ENCODE assay signal across 36 cellular contexts in genomic region chr7:41603985-41604384, GRCh38.
"Had no signal": no experiment of that assay in that cellular context is flagged by ENCODE, and none has a peak within 500 bp of the region (broad histone marks: within the 10 kb centered on the region; RNA-seq: fewer than 3 reads in every experiment).

No MANE protein-coding gene starts in this region.

- H3K36me3 Mint-ChIP-seq: activated naive CD4-positive, alpha-beta T cell treated with anti-CD3 and anti-CD28 coated beads, Interleukin-2, amount 10 ng/mL, durations not matched to agents 7 days and 5 days; activated naive CD4-positive, alpha-beta T cell treated with anti-CD3 and anti-CD28 coated beads, Interleukin-2, amount 50 U/mL, for 24 hours; activated naive CD8-positive, alpha-beta T cell; activated naive CD8-positive, alpha-beta T cell treated with anti-CD3 and anti-CD28 coated beads for 36 hours; activated naive CD8-positive, alpha-beta T cell treated with anti-CD3 and anti-CD28 coated beads, Interleukin-2, amount 10 ng/mL, durations not matched to agents 7 days and 5 days; brain had no signal

- H3K4me1 Mint-ChIP-seq: activated naive CD4-positive, alpha-beta T cell treated with anti-CD3 and anti-CD28 coated beads, Interleukin-2, amount 10 ng/mL, durations not matched to agents 7 days and 5 days; activated naive CD4-positive, alpha-beta T cell treated with anti-CD3 and anti-CD28 coated beads, Interleukin-2, amount 50 U/mL, for 24 hours; activated naive CD8-positive, alpha-beta T cell treated with anti-CD3 and anti-CD28 coated beads for 36 hours; activated naive CD8-positive, alpha-beta T cell treated with anti-CD3 and anti-CD28 coated beads, Interleukin-2, amount 10 ng/mL, durations not matched to agents 7 days and 5 days; activated naive CD8-positive, alpha-beta T cell treated with anti-CD3 and anti-CD28 coated beads, Interleukin-2, amount 50 U/mL, for 24 hours; activated T-helper 17 cell treated with anti-CD3 and anti-CD28 coated beads, Interleukin-2, amount 50 U/mL, for 72 hours; brain; central memory CD8-positive, alpha-beta T cell had no signal

- H3K27ac ChIP-seq: adrenal gland, ascending aorta, body of pancreas, brain microvascular endothelial cell, breast epithelium, cardiac muscle cell had no signal

- H3K9me3 Mint-ChIP-seq: activated naive CD4-positive, alpha-beta T cell treated with anti-CD3 and anti-CD28 coated beads, Interleukin-2, amount 10 ng/mL, durations not matched to agents 7 days and 5 days; activated naive CD4-positive, alpha-beta T cell treated with anti-CD3 and anti-CD28 coated beads, Interleukin-2, amount 50 U/mL, for 72 hours; activated naive CD8-positive, alpha-beta T cell treated with anti-CD3 and anti-CD28 coated beads for 36 hours; activated T-cell treated with anti-CD3 and anti-CD28 coated beads, Interleukin-2, amount 50 U/mL, for 4 hours; activated T-helper 1 cell treated with anti-CD3 and anti-CD28 coated beads, Interleukin-12 subunit alpha, Interleukin-12 subunit beta, Interleukin-2, Interleukin-4 antibody, amounts not matched to agents 30 ng/mL and 10 ng/mL and 1 ng/mL, durations not matched to agents 14 hours and 24 hours and 36 hours; activated T-helper 17 cell treated with anti-CD3 and anti-CD28 coated beads, Interleukin-2, amount 50 U/mL, for 72 hours; brain had no signal

- H3K27me3 Mint-ChIP-seq: activated naive CD4-positive, alpha-beta T cell treated with anti-CD3 and anti-CD28 coated beads, Interleukin-2, amount 10 ng/mL, durations not matched to agents 7 days and 5 days; activated naive CD4-positive, alpha-beta T cell treated with anti-CD3 and anti-CD28 coated beads, Interleukin-2, amount 50 U/mL, for 24 hours; activated naive CD8-positive, alpha-beta T cell; activated naive CD8-positive, alpha-beta T cell treated with anti-CD3 and anti-CD28 coated beads for 36 hours; activated naive CD8-positive, alpha-beta T cell treated with anti-CD3 and anti-CD28 coated beads, Interleukin-2, amount 10 ng/mL, durations not matched to agents 7 days and 5 days; activated naive CD8-positive, alpha-beta T cell treated with anti-CD3 and anti-CD28 coated beads, Interleukin-2, amount 50 U/mL, for 24 hours; activated T-cell treated with anti-CD3 and anti-CD28 coated beads, Interleukin-2, amount 50 U/mL, for 24 hours; activated T-helper 17 cell treated with anti-CD3 and anti-CD28 coated beads, Interleukin-2, amount 50 U/mL, for 72 hours; brain; central memory CD8-positive, alpha-beta T cell had no signal

- H3K4me1 ChIP-seq: adrenal gland, ascending aorta, body of pancreas, breast epithelium had no signal

- DNase-seq: activated effector memory CD4-positive, alpha-beta T cell treated with anti-CD3 and anti-CD28 coated beads, Interleukin-2, amount 50 U/mL, for 16 hours; activated effector memory CD4-positive, alpha-beta T cell treated with Interleukin-2 at 50 U/mL for 16 hours; activated gamma-delta T cell; activated gamma-delta T cell treated with Interleukin-2 at 50 U/mL for 16 hours; activated naive CD4-positive, alpha-beta T cell; activated naive CD4-positive, alpha-beta T cell treated with anti-CD3 and anti-CD28 coated beads, Interleukin-2, amount 10 ng/mL, durations not matched to agents 7 days and 5 days; activated naive CD4-positive, alpha-beta T cell treated with Interleukin-2 at 50 U/mL for 16 hours; activated naive CD8-positive, alpha-beta T cell treated with anti-CD3 and anti-CD28 coated beads for 36 hours; activated naive CD8-positive, alpha-beta T cell treated with anti-CD3 and anti-CD28 coated beads, Interleukin-2, amount 10 ng/mL, durations not matched to agents 7 days and 5 days; activated naive CD8-positive, alpha-beta T cell treated with anti-CD3 and anti-CD28 coated beads, Interleukin-2, amount 50 U/mL, for 24 hours; activated T-cell treated with anti-CD3 and anti-CD28 coated beads, Interleukin-2, amount 50 U/mL, for 1 hour; activated T-cell treated with anti-CD3 and anti-CD28 coated beads, Interleukin-2, amount 50 U/mL, for 24 hours; activated T-cell treated with anti-CD3 and anti-CD28 coated beads, Interleukin-2, amount 50 U/mL, for 4 hours; activated T-cell treated with anti-CD3 and anti-CD28 coated beads, Interleukin-2, amount 50 U/mL, for 48 hours; activated T-cell treated with anti-CD3 and anti-CD28 coated beads, Interleukin-2, amount 50 U/mL, for 72 hours; adrenal gland; amniotic stem cell; amygdala; anterior cingulate cortex; aorta; body of pancreas; brain microvascular endothelial cell; caudate nucleus; central memory CD4-positive, alpha-beta T cell; cerebellar nuclear complex had no signal

- H3K9me3 ChIP-seq: adrenal gland, ascending aorta, body of pancreas, breast epithelium had no signal

- ATAC-seq: activated naive CD4-positive, alpha-beta T cell treated with anti-CD3 and anti-CD28 coated beads, Interleukin-2, amount 50 U/mL, for 72 hours; activated naive CD8-positive, alpha-beta T cell treated with anti-CD3 and anti-CD28 coated beads, Interleukin-2, amount 50 U/mL, for 24 hours; activated T-cell treated with anti-CD3 and anti-CD28 coated beads, Interleukin-2, amount 50 U/mL, for 4 hours; activated T-cell treated with anti-CD3 and anti-CD28 coated beads, Interleukin-2, amount 50 U/mL, for 72 hours; activated T-helper 17 cell treated with anti-CD3 and anti-CD28 coated beads, Interleukin-2, amount 50 U/mL, for 72 hours; body of pancreas had no signal

- H3K27me3 ChIP-seq: adrenal gland, ascending aorta, body of pancreas, brain microvascular endothelial cell, breast epithelium, cardiac muscle cell had no signal

- H3K27ac Mint-ChIP-seq: activated naive CD4-positive, alpha-beta T cell treated with anti-CD3 and anti-CD28 coated beads, Interleukin-2, amount 10 ng/mL, durations not matched to agents 7 days and 5 days; activated naive CD4-positive, alpha-beta T cell treated with anti-CD3 and anti-CD28 coated beads, Interleukin-2, amount 50 U/mL, for 24 hours; activated naive CD4-positive, alpha-beta T cell treated with anti-CD3 and anti-CD28 coated beads, Interleukin-2, amount 50 U/mL, for 72 hours; activated naive CD8-positive, alpha-beta T cell; activated naive CD8-positive, alpha-beta T cell treated with anti-CD3 and anti-CD28 coated beads for 36 hours; activated naive CD8-positive, alpha-beta T cell treated with anti-CD3 and anti-CD28 coated beads, Interleukin-2, amount 10 ng/mL, durations not matched to agents 7 days and 5 days; activated naive CD8-positive, alpha-beta T cell treated with anti-CD3 and anti-CD28 coated beads, Interleukin-2, amount 50 U/mL, for 24 hours; activated T-cell treated with anti-CD3 and anti-CD28 coated beads, Interleukin-2, amount 50 U/mL, for 24 hours; activated T-cell treated with anti-CD3 and anti-CD28 coated beads, Interleukin-2, amount 50 U/mL, for 72 hours; activated T-helper 1 cell treated with anti-CD3 and anti-CD28 coated beads, Interleukin-12 subunit alpha, Interleukin-12 subunit beta, Interleukin-2, Interleukin-4 antibody, amounts not matched to agents 30 ng/mL and 10 ng/mL and 1 ng/mL, durations not matched to agents 14 hours and 24 hours and 36 hours; activated T-helper 17 cell treated with anti-CD3 and anti-CD28 coated beads, Interleukin-2, amount 50 U/mL, for 72 hours; activated T-helper 2 cell treated with anti-CD3 and anti-CD28 coated beads, Interferon-gamma antibody, Interleukin-2, Interleukin-4, amounts not matched to agents 10 μg/mL and 5 μg/mL and 100 μg/mL, durations not matched to agents 14 hours and 24 hours and 36 hours; brain had no signal

- H3K4me3 Mint-ChIP-seq: activated naive CD4-positive, alpha-beta T cell treated with anti-CD3 and anti-CD28 coated beads, Interleukin-2, amount 10 ng/mL, durations not matched to agents 7 days and 5 days; activated naive CD4-positive, alpha-beta T cell treated with anti-CD3 and anti-CD28 coated beads, Interleukin-2, amount 50 U/mL, for 24 hours; activated naive CD8-positive, alpha-beta T cell; activated naive CD8-positive, alpha-beta T cell treated with anti-CD3 and anti-CD28 coated beads for 36 hours; activated naive CD8-positive, alpha-beta T cell treated with anti-CD3 and anti-CD28 coated beads, Interleukin-2, amount 10 ng/mL, durations not matched to agents 7 days and 5 days; activated naive CD8-positive, alpha-beta T cell treated with anti-CD3 and anti-CD28 coated beads, Interleukin-2, amount 50 U/mL, for 24 hours; activated T-cell treated with anti-CD3 and anti-CD28 coated beads, Interleukin-2, amount 50 U/mL, for 24 hours; activated T-cell treated with anti-CD3 and anti-CD28 coated beads, Interleukin-2, amount 50 U/mL, for 4 hours; activated T-cell treated with anti-CD3 and anti-CD28 coated beads, Interleukin-2, amount 50 U/mL, for 72 hours; activated T-helper 1 cell treated with anti-CD3 and anti-CD28 coated beads, Interleukin-12 subunit alpha, Interleukin-12 subunit beta, Interleukin-2, Interleukin-4 antibody, amounts not matched to agents 30 ng/mL and 10 ng/mL and 1 ng/mL, durations not matched to agents 14 hours and 24 hours and 36 hours; activated T-helper 17 cell treated with anti-CD3 and anti-CD28 coated beads, Interleukin-2, amount 50 U/mL, for 72 hours; brain; central memory CD8-positive, alpha-beta T cell had no signal

- H3K36me3 ChIP-seq: adrenal gland, ascending aorta, brain microvascular endothelial cell, breast epithelium, cardiac muscle cell had no signal

- H3K4me3 ChIP-seq: adrenal gland, ascending aorta, body of pancreas, breast epithelium, cardiac muscle cell had no signal
